ENCODE assay signal across 16 cellular contexts in genomic region chr9:124756011-124756410, GRCh38. TPM values are rescaled to one million over a fixed set of nuclear protein-coding genes. Genes with fewer than 3 reads are reported as not detected.
DNase-seq lines count a peak whose midpoint lies in the region; ATAC-seq, FAIRE-seq and TF ChIP-seq lines count a peak whose summit lies in the region.
"Had no signal": no experiment of that assay in that cellular context is flagged by ENCODE, and none has a peak within 500 bp of the region (broad histone marks: within the 10 kb centered on the region; RNA-seq: fewer than 3 reads in every experiment).

No MANE protein-coding gene starts in this region.

- H3K4me1 Mint-ChIP-seq in neural progenitor cell = peaks cover 76% of the 10 kb centered on the region

- TF ChIP-seq EP300 in K562 (IDR thresholded peaks at IDR 0.05; ENCODE audit: low read length) (no peak), gastroesophageal sphincter (IDR thresholded peaks at IDR 0.05) (no peak), sigmoid colon (IDR thresholded peaks at IDR 0.05) (no peak)

- H3K27ac ChIP-seq in HL-60 (replicated peaks) (peak overlapping the region; percentile 29; the same call in 1 of the 2 replicates), K562 (ENCODE audit: extremely low read depth, low read depth, low read length) (no peak overlapping the region), neural progenitor cell (no peak overlapping the region), gastroesophageal sphincter (no peak overlapping the region), sigmoid colon (no peak overlapping the region)
- H3K27ac ChIP-seq: 22Rv1, GM23248, KMS-11 had no signal

- DNase-seq in HL-60 (ENCODE audit: low read depth in 1 of 2, low spot score in 1 of 2) (no peak), K562 (ENCODE audit: extremely low read depth in 1 of 4, low spot score in 3 of 4) (no peak), neural progenitor cell (ENCODE audit: low spot score) (no peak), OCI-M2 (lab: John Stamatoyannopoulos, UW; ENCODE audit: unreplicated experiment) (no peak), sigmoid colon (no peak)
- DNase-seq: CD8-positive, alpha-beta T cell; COR-L47; GM23248; H9; HFFc6 had no signal

- peak; percentile 3 for FAIRE-seq in G401.6 (lab: Jason Lieb, UNC)
- FAIRE-seq in K562 (lab: Jason Lieb, UNC) = no peak

- H3K27me3 ChIP-seq in HL-60 (ENCODE audit: insufficient read depth, poor library complexity, severe bottlenecking) (no peaks in the 10 kb centered on the region), K562 (ENCODE audit: control insufficient read depth in 2 of 2, insufficient read depth in 2 of 2, low read length in 2 of 2) (no peaks in the 10 kb centered on the region), neural progenitor cell (no peaks in the 10 kb centered on the region), gastroesophageal sphincter (peaks cover 74% of the 10 kb centered on the region), sigmoid colon (peaks cover 0 to 66% (median 0%) of the 10 kb centered on the region in 3 donors)

- peaks cover 0 to 50% of the 10 kb centered on the region in 2 experiments; a peak in 4 of 5 replicates for H3K4me1 ChIP-seq in K562 (replicated peaks in 1 of 2; ENCODE audit: control insufficient read depth in 2 of 2, insufficient read depth in 2 of 2, low read length in 2 of 2)
- peaks cover 98% of the 10 kb centered on the region for H3K4me1 ChIP-seq in neural progenitor cell
- H3K4me1 ChIP-seq in gastroesophageal sphincter = peaks cover 0 to 4% (median 0%) of the 10 kb centered on the region in 3 donors
- H3K4me1 ChIP-seq in sigmoid colon = peaks cover 0 to 5% (median 0%) of the 10 kb centered on the region in 4 donors

- in situ Hi-C loops in K562 (cut with MboI) = no loop called here

- H3K36me3 Mint-ChIP-seq in neural progenitor cell = peaks cover under 1% of the 10 kb centered on the region
- H3K36me3 Mint-ChIP-seq: CD14-positive monocyte; CD8-positive, alpha-beta T cell; IgD-negative memory B cell had no signal

- POLR2A ChIA-PET in K562 (lab: Yijun Ruan, JAX) = interaction anchor here (0.8 kb wide), 1 partner anchor 13 kb away, joined by 3 read pairs; no protein-coding TSS in a partner anchor

- peaks cover 94% of the 10 kb centered on the region for H3K79me2 ChIP-seq in K562 (ENCODE audit: control insufficient read depth, insufficient read depth, low read length)
- H3K79me2 ChIP-seq in neural progenitor cell (ENCODE audit: low read depth) = peaks cover 100% of the 10 kb centered on the region

- H3K27ac Mint-ChIP-seq in neural progenitor cell = peak overlapping the region; percentile 5
- H3K27ac Mint-ChIP-seq: CD8-positive, alpha-beta T cell; HFFc6; IgD-negative memory B cell had no signal

- no peaks in the 10 kb centered on the region for H3K9me1 ChIP-seq in K562 (ENCODE audit: control insufficient read depth, insufficient read depth, low read length)

- no peak for TF ChIP-seq POLR2A in K562 (conservative IDR thresholded peaks at IDR 0.05)
- no peak for TF ChIP-seq POLR2A in gastroesophageal sphincter (IDR thresholded peaks at IDR 0.05)
- TF ChIP-seq POLR2A in sigmoid colon (IDR thresholded peaks at IDR 0.05) = no peak

- 93% methylated on average over 2 of the region's 2 CpGs for WGBS in K562 (ENCODE audit: insufficient coverage, low coverage, missing lambda C conversion rate)
- WGBS in gastroesophageal sphincter (ENCODE audit: low coverage in 1 of 2), 2 donors = 90 to 100% methylated on average over 2 of the region's 2 CpGs
- WGBS in sigmoid colon, 2 donors = 64 to 97% methylated on average over 2 of the region's 2 CpGs

- TF ChIP-seq RAD21 in K562 (CRISPR knock-in tag; conservative IDR thresholded peaks at IDR 0.05 in 1 of 2, IDR thresholded peaks at IDR 0.05 in 1 of 2) = no peak

- no peak overlapping the region for H3K4me2 ChIP-seq in K562 (ENCODE audit: insufficient read depth, low read length)
- peak overlapping the region; percentile 79 for H3K4me2 ChIP-seq in neural progenitor cell
- H3K4me2 ChIP-seq: KMS-11 had no signal

- peaks cover 76% of the 10 kb centered on the region for H3F3A ChIP-seq in neural progenitor cell (ENCODE audit: low read depth)

- ATAC-seq in K562 = no peak
- no peak for ATAC-seq in gastroesophageal sphincter
- ATAC-seq: CD8-positive, alpha-beta T cell had no signal

- H3K4me3 ChIP-seq in HL-60 (replicated peaks; ENCODE audit: insufficient read depth, low read length) (no peak overlapping the region), K562 (no peak overlapping the region), neural progenitor cell (no peak overlapping the region), gastroesophageal sphincter (no peak overlapping the region), sigmoid colon (no peak overlapping the region)
- H3K4me3 ChIP-seq: GM23248 had no signal

- no peaks in the 10 kb centered on the region for H3K9me3 Mint-ChIP-seq in neural progenitor cell
- H3K9me3 Mint-ChIP-seq: CD14-positive monocyte; CD8-positive, alpha-beta T cell; H9; HFFc6; IgD-negative memory B cell had no signal

- H3K27me3 Mint-ChIP-seq in neural progenitor cell (ENCODE audit: insufficient read depth, low read depth) = no peaks in the 10 kb centered on the region

- no peak for TF ChIP-seq CTCF in HL-60 (IDR thresholded peaks at IDR 0.05; ENCODE audit: insufficient read depth, low read length)
- no peak for TF ChIP-seq CTCF in K562 (IDR thresholded peaks at IDR 0.05 in 2 of 3, conservative IDR thresholded peaks at IDR 0.05 in 1 of 3; ENCODE audit: insufficient read depth in 2 of 3, low read depth in 1 of 3, low read length in 3 of 3)
- TF ChIP-seq CTCF in neural progenitor cell (IDR thresholded peaks at IDR 0.05) = no peak
- no peak for TF ChIP-seq CTCF in gastroesophageal sphincter (IDR thresholded peaks at IDR 0.05)
- TF ChIP-seq CTCF in sigmoid colon (IDR thresholded peaks at IDR 0.05) = no peak

- H3K4me3 Mint-ChIP-seq in neural progenitor cell = no peak overlapping the region
- H3K4me3 Mint-ChIP-seq: CD14-positive monocyte; CD8-positive, alpha-beta T cell; HFFc6; IgD-negative memory B cell had no signal

- H4K20me1 ChIP-seq in K562 (replicated peaks; ENCODE audit: control insufficient read depth, insufficient read depth, low read length) (no peaks in the 10 kb centered on the region; the same call in 1 of the 2 replicates), neural progenitor cell (ENCODE audit: low read depth) (peaks cover 98% of the 10 kb centered on the region)

- no TSS peak for BruUV-seq in K562 (replicated peaks; lab: Mats Ljungman, UMichigan)

- no peaks in the 10 kb centered on the region for H3K9me3 ChIP-seq in K562 (replicated peaks; ENCODE audit: control insufficient read depth, insufficient read depth, low read depth, low read length)
- H3K9me3 ChIP-seq in neural progenitor cell (ENCODE audit: low read depth) = no peaks in the 10 kb centered on the region
- no peaks in the 10 kb centered on the region for H3K9me3 ChIP-seq in gastroesophageal sphincter
- H3K9me3 ChIP-seq in sigmoid colon = no peaks in the 10 kb centered on the region

- H3K9ac ChIP-seq in K562 (ENCODE audit: insufficient read depth in 1 of 2, low read depth in 2 of 2, low read length in 2 of 2) (no peak overlapping the region), neural progenitor cell (no peak overlapping the region)
- H3K9ac ChIP-seq: GM23248, KMS-11 had no signal

- CTCF ChIA-PET in K562 (lab: Yijun Ruan, JAX; ENCODE audit: low intra/inter-chr PET ratio) = no interaction called here

- intact Hi-C loops in K562 (cut with micrococcal nuclease) = loop anchor here (5.0 kb wide), 1 partner anchor 204 kb away; no protein-coding TSS in a partner anchor
- intact Hi-C loops in sigmoid colon (cut with DNase I) = no loop called here

- H2AFZ ChIP-seq in K562 (ENCODE audit: low read depth, low read length) (no peak overlapping the region), neural progenitor cell (replicated peaks) (no peak overlapping the region)
- H2AFZ ChIP-seq: GM23248 had no signal

- H3K36me3 ChIP-seq in K562 (ENCODE audit: control insufficient read depth, insufficient read depth, low read length) = no peaks in the 10 kb centered on the region
- H3K36me3 ChIP-seq in neural progenitor cell = no peaks in the 10 kb centered on the region
- H3K36me3 ChIP-seq in gastroesophageal sphincter = no peaks in the 10 kb centered on the region
- no peaks in the 10 kb centered on the region for H3K36me3 ChIP-seq in sigmoid colon

RNA-seq across cellular contexts. Expression of gene NR6A1, which starts 15.1 kb away (rescaled TPM):
- 38.8 and 43.3 TPM in 2 replicates for total RNA-seq in K562 (2011; cell fraction: chromatin; rRNA removed; ENCODE audit: low replicate concordance)
- total RNA-seq in K562 (2011; cell fraction: nucleolus; rRNA removed) = 19.2 and 20.5 TPM in 2 replicates
- 26.0 and 37.2 TPM in 2 replicates for total RNA-seq in K562 (2011; cell fraction: nucleoplasm; rRNA removed)
- total RNA-seq in K562 (2014; rRNA removed) (23.0 and 34.5 TPM in 2 replicates), K562 (2014; rRNA removed; fragmentation: Illumina TruSeq; extraction: Trizol) (34.9 and 36.5 TPM in 2 replicates), K562 (2015; rRNA removed; fragmentation: Illumina TruSeq; extraction: Trizol) (36.5 and 38.7 TPM in 2 replicates), K562 (2021) (55.4 and 56.7 TPM in 2 replicates), neural progenitor cell (ENCODE audit: low replicate concordance) (302 and 313 TPM in 2 replicates), gastroesophageal sphincter (1 to 10 TPM in 1 of 4 donors, under 1 TPM in 3; 0.16 to 4.4 (median 0.62) TPM), sigmoid colon (1 to 10 TPM; 1.2 to 3.0 (median 2.0) TPM)
- polyA plus RNA-seq in K562 (2011; rRNA removed) (32.7 and 36.6 TPM in 2 replicates), K562 (2014; fragmentation: Illumina TruSeq; extraction: Trizol) (24.5 and 28.3 TPM in 2 replicates), K562 (2014; fragmentation: Nextera tagmentation; extraction: Ambion mirVana) (10 to 100 TPM in 1 of 2 experiments, 1 to 10 TPM in 1; 9.7 to 17.7 TPM), K562 (2014; rRNA removed) (16.6 and 17.8 TPM in 2 replicates), sigmoid colon (1 to 10 TPM in 1 of 3 donors, under 1 TPM in 2; 0.60 to 1.8 (median 0.69) TPM)
- 25.5 and 31.6 TPM in 2 replicates for polyA plus RNA-seq in K562 (2011; cell fraction: cytosol; rRNA removed)
- polyA plus RNA-seq in K562 (2011; cell fraction: nucleus; rRNA removed) = 24.6 and 25.2 TPM in 2 replicates
- polyA plus RNA-seq in K562 (2012) = 10.4 and 15.9 TPM in 2 replicates
- polyA minus RNA-seq in K562 (2011; rRNA and poly(A)+ RNA removed) = 84.3 and 92.2 TPM in 2 replicates
- polyA minus RNA-seq in K562 (2011; cell fraction: cytosol; rRNA and poly(A)+ RNA removed) = 47.1 and 52.4 TPM in 2 replicates
- 12.0 and 20.3 TPM in 2 replicates for polyA minus RNA-seq in K562 (2011; cell fraction: nucleus; rRNA and poly(A)+ RNA removed)
- total RNA-seq: CD8-positive, alpha-beta T cell; GM23248 had no signal

RNA-seq across cellular contexts. Expression of gene OLFML2A, which starts 20.9 kb away (rescaled TPM):
- not detected in 2 replicates for total RNA-seq in K562 (2011; cell fraction: chromatin; rRNA removed; ENCODE audit: low replicate concordance)
- not detected in 2 replicates for total RNA-seq in K562 (2011; cell fraction: nucleolus; rRNA removed)
- not detected in 2 replicates for total RNA-seq in K562 (2011; cell fraction: nucleoplasm; rRNA removed)
- total RNA-seq in K562 (2014; rRNA removed) (not detected in 2 replicates), K562 (2014; rRNA removed; fragmentation: Illumina TruSeq; extraction: Trizol) (not detected in 2 replicates), K562 (2015; rRNA removed; fragmentation: Illumina TruSeq; extraction: Trizol) (not detected in 2 replicates), K562 (2021) (0.09 and 0.16 TPM in 2 replicates), neural progenitor cell (ENCODE audit: low replicate concordance) (3.1 and 9.0 TPM in 2 replicates), gastroesophageal sphincter (10 to 100 TPM; 21.7 to 85.7 (median 43.2) TPM), sigmoid colon (100 to 1,000 TPM in 1 of 4 donors, 10 to 100 TPM in 3; 60.0 to 147 (median 65.5) TPM)
- polyA plus RNA-seq in K562 (2011; rRNA removed) (not detected in 2 replicates), K562 (2014; fragmentation: Illumina TruSeq; extraction: Trizol) (not detected in 2 replicates), K562 (2014; fragmentation: Nextera tagmentation; extraction: Ambion mirVana) (not detected), K562 (2014; rRNA removed) (not detected in 2 replicates), sigmoid colon (1 to 10 TPM in 1 of 3 donors, under 1 TPM in 2; 0.46 to 3.4 (median 0.60) TPM)
- not detected in 2 replicates for polyA plus RNA-seq in K562 (2011; cell fraction: cytosol; rRNA removed)
- 0.09 TPM in 1 of 2 replicates, not detected in the other for polyA plus RNA-seq in K562 (2011; cell fraction: nucleus; rRNA removed)
- 0.03 TPM in 1 of 2 replicates, not detected in the other for polyA plus RNA-seq in K562 (2012)
- polyA minus RNA-seq in K562 (2011; rRNA and poly(A)+ RNA removed) = not detected in 2 replicates
- polyA minus RNA-seq in K562 (2011; cell fraction: cytosol; rRNA and poly(A)+ RNA removed) = not detected in 2 replicates
- not detected in 2 replicates for polyA minus RNA-seq in K562 (2011; cell fraction: nucleus; rRNA and poly(A)+ RNA removed)
- total RNA-seq: CD8-positive, alpha-beta T cell had no signal
